34 cellular contexts compared by ENCODE assay signal in the genomic region with DNA sequence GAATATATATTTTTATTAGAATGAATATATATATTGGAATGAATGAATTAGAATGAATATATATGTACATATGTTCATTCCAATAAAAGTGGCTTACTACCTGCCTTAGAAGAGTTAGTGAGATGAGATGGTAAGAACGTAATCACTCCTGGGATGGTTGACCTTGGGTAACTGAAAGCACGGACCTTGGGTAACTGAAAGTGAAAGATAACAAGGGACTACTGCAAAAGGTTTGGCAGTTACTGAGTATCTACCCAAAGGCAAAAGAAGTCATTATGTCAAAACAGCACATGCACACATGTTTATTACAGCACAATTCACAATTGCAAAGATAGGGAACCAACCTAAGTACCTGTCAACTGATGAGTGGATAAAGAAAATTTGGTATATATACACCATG. TPM values are rescaled to one million over a fixed set of nuclear protein-coding genes. Genes with fewer than 3 reads are reported as not detected.
"Had no signal": no experiment of that assay in that cellular context is flagged by ENCODE, and none has a peak within 500 bp of the region (broad histone marks: within the 10 kb centered on the region; RNA-seq: fewer than 3 reads in every experiment).

No MANE protein-coding gene starts in this region.

- H3K27me3 ChIP-seq: adrenal gland, body of pancreas, esophagus muscularis mucosa, gastrocnemius medialis, heart left ventricle had no signal

- H3K36me3 ChIP-seq: adrenal gland, esophagus muscularis mucosa, gastrocnemius medialis, heart left ventricle, WERI-Rb-1 had no signal

- H3K9me3 ChIP-seq: adrenal gland, body of pancreas, esophagus muscularis mucosa, gastrocnemius medialis, heart left ventricle had no signal

- H3K27ac ChIP-seq: adrenal gland, esophagus muscularis mucosa, foreskin keratinocyte, gastrocnemius medialis, heart left ventricle, WERI-Rb-1 had no signal

- H3K4me1 ChIP-seq: adrenal gland, gastrocnemius medialis, heart left ventricle had no signal

- H3K4me3 ChIP-seq: adrenal gland, body of pancreas, esophagus muscularis mucosa, gastrocnemius medialis, heart left ventricle had no signal

- DNase-seq: activated B cell treated with CpG ODN at 0.5 μM for 24 hours; activated CD4-positive, alpha-beta memory T cell treated with anti-CD3 and anti-CD28 coated beads for 36 hours; activated CD4-positive, alpha-beta T cell treated with anti-CD3 and anti-CD28 coated beads for 36 hours; activated CD4-positive, alpha-beta T cell treated with anti-CD3 and anti-CD28 coated beads, Interleukin-2, amount 10 ng/mL, durations not matched to agents 24 days and 14 days; activated CD4-positive, CD25-positive, alpha-beta regulatory T cell treated with anti-CD3 and anti-CD28 coated beads, Interleukin-2, amount 50 U/mL, for 72 hours; activated CD8-positive, alpha-beta memory T cell treated with anti-CD3 and anti-CD28 coated beads, Interleukin-2, amount 10 ng/mL, durations not matched to agents 7 days and 5 days; activated CD8-positive, alpha-beta memory T cell treated with anti-CD3 and anti-CD28 coated beads, Interleukin-2, amount 50 U/mL, for 4 hours; activated CD8-positive, alpha-beta T cell treated with anti-CD3 and anti-CD28 coated beads, Interleukin-2, amount 10 ng/mL, durations not matched to agents 7 days and 5 days; activated effector memory CD4-positive, alpha-beta T cell treated with anti-CD3 and anti-CD28 coated beads, Interleukin-2, amount 50 U/mL, for 16 hours; activated naive CD4-positive, alpha-beta T cell treated with anti-CD3 and anti-CD28 coated beads for 36 hours; activated naive CD8-positive, alpha-beta T cell treated with anti-CD3 and anti-CD28 coated beads for 36 hours; activated naive CD8-positive, alpha-beta T cell treated with anti-CD3 and anti-CD28 coated beads, Interleukin-2, amount 50 U/mL, for 24 hours; activated T-cell treated with anti-CD3 and anti-CD28 coated beads, Interleukin-2, amount 50 U/mL, for 1 hour; activated T-cell treated with anti-CD3 and anti-CD28 coated beads, Interleukin-2, amount 50 U/mL, for 48 hours; adrenal gland; amygdala; aorta; body of pancreas; caudate nucleus; cortex of kidney; dermis blood vessel endothelial cell; effector CD4-positive, alpha-beta T cell; effector memory CD8-positive, alpha-beta T cell; erythroblast; foreskin keratinocyte; gastrocnemius medialis; glutamatergic neuron; heart left ventricle; T-helper 17 cell; T1000; WERI-Rb-1 had no signal

- ATAC-seq: activated CD4-positive, alpha-beta T cell treated with anti-CD3 and anti-CD28 coated beads for 36 hours; activated CD8-positive, alpha-beta memory T cell treated with anti-CD3 and anti-CD28 coated beads, Interleukin-2, amount 10 ng/mL, durations not matched to agents 7 days and 5 days; activated CD8-positive, alpha-beta T cell treated with anti-CD3 and anti-CD28 coated beads, Interleukin-2, amount 10 ng/mL, durations not matched to agents 7 days and 5 days; activated naive CD8-positive, alpha-beta T cell treated with anti-CD3 and anti-CD28 coated beads, Interleukin-2, amount 50 U/mL, for 24 hours; body of pancreas; effector memory CD8-positive, alpha-beta T cell; foreskin keratinocyte; gastrocnemius medialis; heart left ventricle; T-helper 17 cell had no signal

RNA-seq across cellular contexts. Expression of a gene that starts 16.5 kb away (rescaled TPM):
- total RNA-seq: activated B cell treated with CpG ODN at 0.5 μM for 24 hours; activated CD4-positive, alpha-beta T cell treated with anti-CD3 and anti-CD28 coated beads, Interleukin-2, amount 10 ng/mL, durations not matched to agents 24 days and 14 days; activated CD8-positive, alpha-beta memory T cell treated with anti-CD3 and anti-CD28 coated beads for 36 hours; activated CD8-positive, alpha-beta memory T cell treated with anti-CD3 and anti-CD28 coated beads, Interleukin-2, amount 10 ng/mL, durations not matched to agents 7 days and 5 days; activated CD8-positive, alpha-beta T cell treated with anti-CD3 and anti-CD28 coated beads, Interleukin-2, amount 10 ng/mL, durations not matched to agents 7 days and 5 days; activated naive CD8-positive, alpha-beta T cell treated with anti-CD3 and anti-CD28 coated beads for 36 hours; activated T-helper 2 cell treated with anti-CD3 and anti-CD28 coated beads, Interferon-gamma antibody, Interleukin-2, Interleukin-4, amounts not matched to agents 10 μg/mL and 5 μg/mL and 100 μg/mL, durations not matched to agents 14 hours and 24 hours and 36 hours; T-helper 17 cell had no signal
